23 cellular contexts compared by ENCODE assay signal in the genomic region with DNA sequence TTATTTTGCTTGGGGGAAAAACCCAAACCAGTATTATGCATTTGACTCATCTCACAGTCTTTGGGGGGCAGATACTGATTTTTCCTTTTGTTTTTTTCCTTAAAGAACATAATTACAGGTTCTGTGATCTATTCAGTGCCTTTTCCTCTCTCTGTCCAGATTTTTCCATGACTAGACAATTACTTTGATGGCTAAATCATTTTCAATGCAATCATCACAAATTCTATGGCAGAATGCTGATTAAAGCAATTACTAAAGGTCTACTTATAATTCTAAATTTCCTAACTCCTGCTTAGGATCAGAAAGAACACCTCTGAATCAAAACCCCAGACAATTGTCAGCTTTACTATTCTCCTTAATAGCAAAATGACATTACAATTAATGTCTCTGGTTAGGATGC. TPM values are rescaled to one million over a fixed set of nuclear protein-coding genes. Genes with fewer than 3 reads are reported as not detected.
DNase-seq lines count a peak whose midpoint lies in the region; ATAC-seq and TF ChIP-seq lines count a peak whose summit lies in the region.
"Had no signal": no experiment of that assay in that cellular context is flagged by ENCODE, and none has a peak within 500 bp of the region (broad histone marks: within the 10 kb centered on the region; RNA-seq: fewer than 3 reads in every experiment).

No MANE protein-coding gene starts in this region.

- H2AFZ ChIP-seq in mammary epithelial cell (ENCODE audit: low read depth, low read length) = no peak overlapping the region
- H2AFZ ChIP-seq: GM23248 had no signal

- H3K36me3 ChIP-seq in mammary epithelial cell (ENCODE audit: insufficient read depth, low read length) (peaks cover 51% of the 10 kb centered on the region), thoracic aorta (peaks cover 17% of the 10 kb centered on the region)

- H4K20me1 ChIP-seq in mammary epithelial cell (ENCODE audit: insufficient read depth, low read length) = no peaks in the 10 kb centered on the region

- H3K9me3 Mint-ChIP-seq in MCF 10A (ENCODE audit: unreplicated experiment) (no peaks in the 10 kb centered on the region), brain (peaks cover 3 to 25% (median 17%) of the 10 kb centered on the region in 5 experiments)

- H3K4me3 ChIP-seq in mammary epithelial cell (replicated peaks in 1 of 3; ENCODE audit: insufficient read depth in 1 of 3, low read depth in 2 of 3, low read length in 3 of 3) (no peak overlapping the region), thoracic aorta (no peak overlapping the region)
- H3K4me3 ChIP-seq: GM23248, HAP-1 had no signal

- DNase-seq in NCI-H1105 treated with DMSO at 0.1 percent for 48 hours (lab: John Stamatoyannopoulos, UW) (peak; percentile 6), NCI-H1105 (lab: John Stamatoyannopoulos, UW) (no peak), mammary epithelial cell (no peak), MCF 10A (ENCODE audit: unreplicated experiment) (no peak), thoracic aorta (ENCODE audit: low spot score) (no peak), NAMALWA (ENCODE audit: low spot score) (no peak), GM13977 (ENCODE audit: low spot score) (no peak)
- DNase-seq: BE2C; CD4-positive, alpha-beta T cell; DMS153; GF-D8; GM23248; NCI-H1417 treated with DMSO at 0.1 percent for 48 hours; NCI-H187 treated with DMSO at 0.1 percent for 48 hours; NCI-H446; NCI-H526 treated with DMSO at 0.1 percent for 48 hours; OCI-M1; RPMI8226; SHP77 treated with DMSO at 0.1 percent for 48 hours had no signal

- H3K27ac Mint-ChIP-seq in MCF 10A (ENCODE audit: low read depth, unreplicated experiment) = no peak overlapping the region
- H3K27ac Mint-ChIP-seq in brain = peak overlapping the region in 4 of 5 experiments; percentile 10 to 82 (median 50)
- H3K27ac Mint-ChIP-seq: CD4-positive, alpha-beta T cell had no signal

- H3K4me3 Mint-ChIP-seq in MCF 10A (ENCODE audit: unreplicated experiment) (no peak overlapping the region), brain (no peak overlapping the region)
- H3K4me3 Mint-ChIP-seq: CD4-positive, alpha-beta T cell had no signal

- H3K36me3 Mint-ChIP-seq in MCF 10A (ENCODE audit: insufficient read depth, unreplicated experiment) = peaks cover 78% of the 10 kb centered on the region
- peaks cover 92% of the 10 kb centered on the region for H3K36me3 Mint-ChIP-seq in brain

- no TSS peak for BruUV-seq in mammary epithelial cell (replicated peaks; lab: Mats Ljungman, UMichigan)
- no TSS peak for BruUV-seq in MCF 10A (replicated peaks; lab: Mats Ljungman, UMichigan)

- POLR2A ChIA-PET in MCF 10A (lab: Yijun Ruan, JAX) = interaction anchor here (0.7 kb wide), 2 partner anchors 66 to 131 kb away, joined by 3 to 4 read pairs; no protein-coding TSS in a partner anchor

- TF ChIP-seq CTCF in mammary epithelial cell (conservative IDR thresholded peaks at IDR 0.05 in 1 of 2, IDR thresholded peaks at IDR 0.05 in 1 of 2; ENCODE audit: extremely low read depth in 1 of 2, insufficient read depth in 1 of 2, low read depth in 1 of 2, low read length in 2 of 2) (no peak), MCF 10A (IDR thresholded peaks at IDR 0.05; ENCODE audit: unreplicated experiment) (no peak), brain (conservative IDR thresholded peaks at IDR 0.05) (no peak), thoracic aorta (IDR thresholded peaks at IDR 0.05) (no peak), GM13977 (IDR thresholded peaks at IDR 0.05; ENCODE audit: extremely low read depth, insufficient read depth, missing control alignments) (no peak)

- H3K4me1 ChIP-seq in mammary epithelial cell (ENCODE audit: insufficient read depth, low read length) (no peaks in the 10 kb centered on the region), thoracic aorta (ENCODE audit: control insufficient read depth in 1 of 2, low read depth in 2 of 2) (peaks cover 6 to 32% of the 10 kb centered on the region in 2 donors)
- H3K4me1 ChIP-seq: BE2C, HAP-1 had no signal

- no peaks in the 10 kb centered on the region for H3K27me3 ChIP-seq in mammary epithelial cell (ENCODE audit: insufficient read depth, low read length)
- no peaks in the 10 kb centered on the region for H3K27me3 ChIP-seq in thoracic aorta (replicated peaks; ENCODE audit: insufficient read depth)
- H3K27me3 ChIP-seq: BE2C had no signal

- no peak overlapping the region for H3K4me2 ChIP-seq in mammary epithelial cell (ENCODE audit: insufficient read depth, low read depth, low read length)
- H3K4me2 ChIP-seq: SK-N-SH had no signal

- H3K27ac ChIP-seq in mammary epithelial cell (ENCODE audit: insufficient read depth, low read depth, low read length) (no peak overlapping the region), thoracic aorta (peak overlapping the region; percentile 3 to 18)
- H3K27ac ChIP-seq: 22Rv1, GM23248 had no signal

- peak overlapping the region; percentile 2 for H3K9ac ChIP-seq in mammary epithelial cell (ENCODE audit: insufficient read depth, low read length)
- H3K9ac ChIP-seq: GM23248, SK-N-SH had no signal

- no peaks in the 10 kb centered on the region for H3K79me2 ChIP-seq in mammary epithelial cell (ENCODE audit: insufficient read depth, low read length)

- CTCF ChIA-PET in mammary epithelial cell (lab: Charles Lee; ENCODE audit: low non-redundant PET) (no interaction called here), MCF 10A (lab: Yijun Ruan, JAX) (interaction anchor here (0.9 to 1.1 kb wide), 2 partner anchors 10 to 239 kb away, joined by 3 to 6 read pairs; no protein-coding TSS in a partner anchor)

- H3K9me3 ChIP-seq in mammary epithelial cell (replicated peaks; ENCODE audit: insufficient read depth, low read length) (no peaks in the 10 kb centered on the region), thoracic aorta (no peaks in the 10 kb centered on the region)
- H3K9me3 ChIP-seq: BE2C, HAP-1 had no signal

- in situ Hi-C loops in mammary epithelial cell (cut with MboI; ENCODE audit: low sequenced_read_pairs in 2 of 2) = no loop called here
- in situ Hi-C loops in GM13977 (cut with MboI; ENCODE audit: low pct_unique_long_range_greater_than_20kb, low sequenced_read_pairs, unreplicated experiment) = no loop called here

- intact Hi-C loops in mammary epithelial cell (cut with micrococcal nuclease) (no loop called here), MCF 10A (cut with micrococcal nuclease) (no loop called here)

- H3K27me3 Mint-ChIP-seq in MCF 10A (ENCODE audit: insufficient read depth, unreplicated experiment) = no peaks in the 10 kb centered on the region
- no peaks in the 10 kb centered on the region for H3K27me3 Mint-ChIP-seq in brain
- H3K27me3 Mint-ChIP-seq: CD4-positive, alpha-beta T cell had no signal

- no peak for ATAC-seq in thoracic aorta (ENCODE audit: insufficient number of reproducible peaks, low FRiP score, low read depth)

- dilution Hi-C loops in mammary epithelial cell (cut with HindIII; ENCODE audit: low sequenced_read_pairs) = no loop called here

- peaks cover 19% of the 10 kb centered on the region for H3K4me1 Mint-ChIP-seq in MCF 10A (ENCODE audit: insufficient read depth, unreplicated experiment)
- H3K4me1 Mint-ChIP-seq in brain = peaks cover 17% of the 10 kb centered on the region

RNA-seq across cellular contexts. Expression of gene POLR1A, which starts 38.8 kb away (rescaled TPM):
- 10 to 100 TPM; 35.7 to 49.4 TPM for total RNA-seq in mammary epithelial cell
- 12.0 TPM for polyA plus RNA-seq in mammary epithelial cell
- 46.3 TPM for polyA minus RNA-seq in mammary epithelial cell
- 46.4 and 52.7 TPM in 2 replicates for total RNA-seq in MCF 10A (2022)
- polyA plus RNA-seq in brain (ENCODE audit: insufficient read depth, low read depth, low replicate concordance) = 10.8 TPM
- total RNA-seq in thoracic aorta = 10 to 100 TPM; 19.0 to 38.2 TPM

RNA-seq across cellular contexts. Expression of gene PTCD3, which starts 39.1 kb away (rescaled TPM):
- total RNA-seq in mammary epithelial cell = 100 to 1,000 TPM in 1 of 2 donors, 10 to 100 TPM in 1; 88.3 to 112 TPM
- 34.9 TPM for polyA plus RNA-seq in mammary epithelial cell
- 42.2 TPM for polyA minus RNA-seq in mammary epithelial cell
- 95.3 and 96.3 TPM in 2 replicates for total RNA-seq in MCF 10A (2022)
- 33.8 TPM for polyA plus RNA-seq in brain (ENCODE audit: insufficient read depth, low read depth, low replicate concordance)
- total RNA-seq in thoracic aorta = 100 to 1,000 TPM in 1 of 2 donors, 10 to 100 TPM in 1; 70.7 to 129 TPM
